22 cellular contexts compared by ENCODE assay signal in the genomic region with DNA sequence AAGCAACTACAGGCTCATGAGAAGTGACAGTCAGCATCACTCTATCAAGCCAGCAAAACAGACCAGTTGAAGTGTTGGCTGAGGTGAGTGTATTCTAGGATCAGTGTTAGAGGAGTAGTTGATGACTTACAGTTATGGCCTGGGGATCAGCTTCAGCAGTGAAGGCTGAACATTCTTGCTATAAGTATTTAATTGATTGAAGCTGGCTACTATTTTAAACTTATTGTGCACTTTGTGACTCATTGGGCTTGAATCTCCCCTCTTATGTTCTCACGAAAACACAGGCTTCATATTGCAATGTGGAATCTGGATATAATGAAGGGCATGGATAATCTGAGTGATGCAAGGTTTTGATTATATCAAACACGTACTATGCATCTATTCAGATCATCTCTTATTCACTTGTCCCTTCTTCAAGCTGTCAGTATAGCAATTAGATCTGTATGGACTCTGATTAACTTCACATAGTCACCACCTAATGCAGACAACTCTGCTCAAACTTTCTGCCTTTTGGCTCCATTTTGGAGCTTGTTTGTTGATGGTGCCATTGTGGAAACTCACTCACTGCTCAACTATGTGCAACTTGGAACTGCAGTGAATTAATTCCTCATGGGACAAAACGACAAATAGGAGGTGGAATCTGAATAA.
A peak's percentile ranks its signal among the peaks of the same experiment; 100 is the strongest.
DNase-seq lines count a peak whose midpoint lies in the region; FAIRE-seq and TF ChIP-seq lines count a peak whose summit lies in the region.
"Had no signal": no experiment of that assay in that cellular context is flagged by ENCODE, and none has a peak within 500 bp of the region (broad histone marks: within the 10 kb centered on the region; RNA-seq: fewer than 3 reads in every experiment).

No MANE protein-coding gene starts in this region.

- no peak for FAIRE-seq in GM12891 (lab: Jason Lieb, UNC)

- no peaks in the 10 kb centered on the region for H3K9me3 Mint-ChIP-seq in activated T-helper 2 cell treated with anti-CD3 and anti-CD28 coated beads, Interferon-gamma antibody, Interleukin-2, Interleukin-4, amounts not matched to agents 10 μg/mL and 5 μg/mL and 100 μg/mL, durations not matched to agents 14 hours and 24 hours and 36 hours
- H3K9me3 Mint-ChIP-seq: type B pancreatic cell had no signal

- H3K4me1 ChIP-seq in adipocyte (ENCODE audit: control insufficient read depth, insufficient read depth, low read length) (peaks cover 10% of the 10 kb centered on the region), stomach (no peaks in the 10 kb centered on the region)

- no peak overlapping the region for H3K4me3 Mint-ChIP-seq in activated T-helper 2 cell treated with anti-CD3 and anti-CD28 coated beads, Interferon-gamma antibody, Interleukin-2, Interleukin-4, amounts not matched to agents 10 μg/mL and 5 μg/mL and 100 μg/mL, durations not matched to agents 14 hours and 24 hours and 36 hours (ENCODE audit: low read depth)
- H3K4me3 Mint-ChIP-seq: activated CD8-positive, alpha-beta T cell treated with anti-CD3 and anti-CD28 coated beads, Interleukin-2, amount 10 ng/mL, durations not matched to agents 7 days and 5 days; CD4-positive, alpha-beta memory T cell; naive thymus-derived CD4-positive, alpha-beta T cell; type B pancreatic cell had no signal

- intact Hi-C loops in stomach (cut with DNase I; ENCODE audit: low total_unique reads), result no loop called here
- intact Hi-C loops in activated T-helper 2 cell treated with anti-CD3 and anti-CD28 coated beads, Interferon-gamma antibody, Interleukin-2, Interleukin-4, amounts not matched to agents 10 μg/mL and 5 μg/mL and 100 μg/mL, durations not matched to agents 14 hours and 24 hours and 36 hours (cut with micrococcal nuclease), result no loop called here

- TF ChIP-seq POLR2A in stomach (IDR thresholded peaks at IDR 0.05) (no peak), GM12891 (IDR thresholded peaks at IDR 0.05; ENCODE audit: low read depth, low read length) (no peak)

- H3K9ac ChIP-seq in adipocyte (ENCODE audit: low read length), result no peak overlapping the region

- DNase-seq in AG04450 (ENCODE audit: low read depth, low spot score), result peak; percentile 29
- peak; percentile 47 for DNase-seq in GM03348 (ENCODE audit: low spot score)
- peak; percentile 93 for DNase-seq in adipocyte (ENCODE audit: low read depth)
- peak; percentile 75 for DNase-seq in fibroblast of the conjunctiva (ENCODE audit: low read depth)
- no peak for DNase-seq in stomach
- no peak for DNase-seq in GM12891 (ENCODE audit: insufficient read length, low spot score)
- DNase-seq in activated T-helper 2 cell treated with anti-CD3 and anti-CD28 coated beads, Interferon-gamma antibody, Interleukin-2, Interleukin-4, amounts not matched to agents 10 μg/mL and 5 μg/mL and 100 μg/mL, durations not matched to agents 14 hours and 24 hours and 36 hours (ENCODE audit: low spot score), result no peak
- no peak for DNase-seq in NCI-H446 (lab: John Stamatoyannopoulos, UW)
- DNase-seq: activated CD4-positive, alpha-beta T cell treated with anti-CD3 and anti-CD28 coated beads for 1 hour; activated CD8-positive, alpha-beta T cell treated with anti-CD3 and anti-CD28 coated beads, Interleukin-2, amount 10 ng/mL, durations not matched to agents 7 days and 5 days; amygdala; CD4-positive, alpha-beta memory T cell; left cardiac atrium; mesendoderm; naive thymus-derived CD4-positive, alpha-beta T cell; NCI-H1105 treated with DMSO at 0.1 percent for 48 hours; NCI-H2081; OCI-M1; retina; SHP77; stimulated activated CD8-positive, alpha-beta memory T cell treated with anti-CD3 and anti-CD28 coated beads, Interleukin-4, amount 100 ng/mL, for 48 hours had no signal

- POLR2A ChIA-PET in AG04450 (lab: Yijun Ruan, JAX), result no interaction called here

- no peaks in the 10 kb centered on the region for H3K4me1 Mint-ChIP-seq in activated T-helper 2 cell treated with anti-CD3 and anti-CD28 coated beads, Interferon-gamma antibody, Interleukin-2, Interleukin-4, amounts not matched to agents 10 μg/mL and 5 μg/mL and 100 μg/mL, durations not matched to agents 14 hours and 24 hours and 36 hours (ENCODE audit: low read depth)
- H3K4me1 Mint-ChIP-seq: CD4-positive, alpha-beta memory T cell; naive thymus-derived CD4-positive, alpha-beta T cell had no signal

- H3K27me3 ChIP-seq in AG04450 (ENCODE audit: control insufficient read depth, insufficient read depth, low read length) (no peaks in the 10 kb centered on the region), adipocyte (replicated peaks; ENCODE audit: control insufficient read depth, insufficient read depth, low read length) (no peaks in the 10 kb centered on the region), stomach (no peaks in the 10 kb centered on the region)

- WGBS in stomach, 5 donors, result 74 to 89% (median 84%) methylated on average over 3 of the region's 3 CpGs

- H3K36me3 ChIP-seq in adipocyte (ENCODE audit: control insufficient read depth, insufficient read depth, low read length, severe bottlenecking), result no peaks in the 10 kb centered on the region
- no peaks in the 10 kb centered on the region for H3K36me3 ChIP-seq in stomach

- TF ChIP-seq CTCF in AG04450 (IDR thresholded peaks at IDR 0.05; ENCODE audit: low read depth, low read length) (no peak), stomach (IDR thresholded peaks at IDR 0.05) (no peak)

- no peak overlapping the region for H3K4me3 ChIP-seq in AG04450 (ENCODE audit: low read depth, low read length)
- no peak overlapping the region for H3K4me3 ChIP-seq in adipocyte (ENCODE audit: low read length)
- no peak overlapping the region for H3K4me3 ChIP-seq in stomach

- no peak for TF ChIP-seq EP300 in stomach (IDR thresholded peaks at IDR 0.05)

- CTCF ChIA-PET in AG04450 (lab: Charles Lee), result no interaction called here

- no peaks in the 10 kb centered on the region for H3K36me3 Mint-ChIP-seq in activated T-helper 2 cell treated with anti-CD3 and anti-CD28 coated beads, Interferon-gamma antibody, Interleukin-2, Interleukin-4, amounts not matched to agents 10 μg/mL and 5 μg/mL and 100 μg/mL, durations not matched to agents 14 hours and 24 hours and 36 hours (ENCODE audit: low read depth)
- H3K36me3 Mint-ChIP-seq: CD4-positive, alpha-beta memory T cell; naive thymus-derived CD4-positive, alpha-beta T cell; type B pancreatic cell had no signal

- H3K9me3 ChIP-seq in AG04450 (ENCODE audit: control insufficient read depth, insufficient read depth, low read length), result no peaks in the 10 kb centered on the region
- no peaks in the 10 kb centered on the region for H3K9me3 ChIP-seq in adipocyte (ENCODE audit: control insufficient read depth, low read length)
- H3K9me3 ChIP-seq in stomach, result peaks cover 0 to 5% (median 0%) of the 10 kb centered on the region in 4 donors

- H3K27ac ChIP-seq in AG04450 (ENCODE audit: low read depth, low read length), result no peak overlapping the region
- H3K27ac ChIP-seq in stomach, result no peak overlapping the region

- no peak overlapping the region for H3K27ac Mint-ChIP-seq in activated T-helper 2 cell treated with anti-CD3 and anti-CD28 coated beads, Interferon-gamma antibody, Interleukin-2, Interleukin-4, amounts not matched to agents 10 μg/mL and 5 μg/mL and 100 μg/mL, durations not matched to agents 14 hours and 24 hours and 36 hours
- H3K27ac Mint-ChIP-seq: activated CD8-positive, alpha-beta T cell treated with anti-CD3 and anti-CD28 coated beads, Interleukin-2, amount 10 ng/mL, durations not matched to agents 7 days and 5 days; CD4-positive, alpha-beta memory T cell; naive thymus-derived CD4-positive, alpha-beta T cell; type B pancreatic cell had no signal

- no peaks in the 10 kb centered on the region for H3K27me3 Mint-ChIP-seq in activated T-helper 2 cell treated with anti-CD3 and anti-CD28 coated beads, Interferon-gamma antibody, Interleukin-2, Interleukin-4, amounts not matched to agents 10 μg/mL and 5 μg/mL and 100 μg/mL, durations not matched to agents 14 hours and 24 hours and 36 hours (ENCODE audit: low read depth)
- H3K27me3 Mint-ChIP-seq: CD4-positive, alpha-beta memory T cell; naive thymus-derived CD4-positive, alpha-beta T cell; type B pancreatic cell had no signal

TF ChIP-seq in GM12891, 5 proteins besides CTCF, POLR2A, EP300 and RAD21:
- TF ChIP-seq SPI1 (IDR thresholded peaks at IDR 0.05; ENCODE audit: low read depth, low read length) (no peak), POU2F2 (IDR thresholded peaks at IDR 0.05; ENCODE audit: low read depth, low read length) (no peak), POLR2AphosphoS5 (IDR thresholded peaks at IDR 0.05; ENCODE audit: low read depth, low read length) (no peak), PAX5 (IDR thresholded peaks at IDR 0.05; ENCODE audit: insufficient read depth, low read length, severe bottlenecking) (no peak), TAF1 (IDR thresholded peaks at IDR 0.05; ENCODE audit: low read depth, low read length) (no peak)

Comparison
In these comparisons a context has a peak if more than half of its experiments do, and no peak if none do; other contexts are left out.
1. DNase-seq: peak in AG04450 (single experiment), GM03348 (single experiment), adipocyte (single experiment) and fibroblast of the conjunctiva (single experiment); none in stomach (single experiment), GM12891 (single experiment), activated T-helper 2 cell treated with anti-CD3 and anti-CD28 coated beads, Interferon-gamma antibody, Interleukin-2, Interleukin-4, amounts not matched to agents 10 μg/mL and 5 μg/mL and 100 μg/mL, durations not matched to agents 14 hours and 24 hours and 36 hours (single experiment) and NCI-H446 (0 of 2).